Comparison of ENCODE assay signal across 8 cellular contexts in genomic region chr2:106542730-106543359, GRCh38. TPM values are rescaled to one million over a fixed set of nuclear protein-coding genes. Genes with fewer than 3 reads are reported as not detected.
DNase-seq lines count a peak whose midpoint lies in the region; ATAC-seq and TF ChIP-seq lines count a peak whose summit lies in the region.

No MANE protein-coding gene starts in this region.

- no peak overlapping the region for H3K4me3 ChIP-seq in DND-41 (ENCODE audit: low read depth in 1 of 2, low read length in 2 of 2)
- peak overlapping the region; percentile 29 for H3K4me3 ChIP-seq in thymus (ENCODE audit: low read length)

- H3K9ac ChIP-seq in DND-41 (ENCODE audit: low read depth, low read length): no peak overlapping the region

- H3K4me2 ChIP-seq in DND-41 (ENCODE audit: insufficient read depth, low read length): no peak overlapping the region

- H2AFZ ChIP-seq in DND-41 (ENCODE audit: low read depth, low read length): no peak overlapping the region

- TF ChIP-seq CTCF in DND-41 (IDR thresholded peaks at IDR 0.05; ENCODE audit: borderline replicate concordance, extremely low read depth, low read length, poor library complexity, severe bottlenecking): peak; percentile 91
- TF ChIP-seq CTCF in foreskin keratinocyte (conservative IDR thresholded peaks at IDR 0.05): peak; percentile 92
- TF ChIP-seq CTCF in osteocyte (IDR thresholded peaks at IDR 0.05): peak; percentile 96

- H3K4me3 Mint-ChIP-seq in activated T-helper 2 cell treated with anti-CD3 and anti-CD28 coated beads, Interferon-gamma antibody, Interleukin-2, Interleukin-4, amounts not matched to agents 10 μg/mL and 5 μg/mL and 100 μg/mL, durations not matched to agents 14 hours and 24 hours and 36 hours (ENCODE audit: low read depth): peak overlapping the region; percentile 51
- H3K4me3 Mint-ChIP-seq in osteocyte (ENCODE audit: unreplicated experiment): peak overlapping the region; percentile 73

- H3K27me3 ChIP-seq in DND-41 (ENCODE audit: insufficient read depth, low read length, poor library complexity) (peaks cover 5% of the 10 kb centered on the region), foreskin keratinocyte (peaks cover 3% of the 10 kb centered on the region), thymus (ENCODE audit: control insufficient read depth, insufficient read depth) (no peaks in the 10 kb centered on the region)

- no peak overlapping the region for H3K27ac Mint-ChIP-seq in activated T-helper 2 cell treated with anti-CD3 and anti-CD28 coated beads, Interferon-gamma antibody, Interleukin-2, Interleukin-4, amounts not matched to agents 10 μg/mL and 5 μg/mL and 100 μg/mL, durations not matched to agents 14 hours and 24 hours and 36 hours
- no peak overlapping the region for H3K27ac Mint-ChIP-seq in osteocyte (ENCODE audit: unreplicated experiment)

- H3K27me3 Mint-ChIP-seq in activated T-helper 2 cell treated with anti-CD3 and anti-CD28 coated beads, Interferon-gamma antibody, Interleukin-2, Interleukin-4, amounts not matched to agents 10 μg/mL and 5 μg/mL and 100 μg/mL, durations not matched to agents 14 hours and 24 hours and 36 hours (ENCODE audit: low read depth): peaks cover 19% of the 10 kb centered on the region
- H3K27me3 Mint-ChIP-seq in osteocyte (ENCODE audit: unreplicated experiment): peaks cover 46% of the 10 kb centered on the region

- ATAC-seq in DND-41 (ENCODE audit: insufficient read depth, low read depth): peak; percentile 93
- peak; percentile 95 for ATAC-seq in GM21619 (IDR thresholded peaks at IDR 0.05; ENCODE audit: unreplicated experiment)
- ATAC-seq in foreskin keratinocyte: peak; percentile 88

- H3K4me1 ChIP-seq in DND-41 (ENCODE audit: insufficient read depth, low read length) (no peaks in the 10 kb centered on the region), foreskin keratinocyte (no peaks in the 10 kb centered on the region), thymus (ENCODE audit: control insufficient read depth, insufficient read depth, low read length) (no peaks in the 10 kb centered on the region)

- TF ChIP-seq EP300 in Ishikawa (IDR thresholded peaks at IDR 0.05; ENCODE audit: borderline replicate concordance): no peak

- no peaks in the 10 kb centered on the region for H3K9me3 Mint-ChIP-seq in activated T-helper 2 cell treated with anti-CD3 and anti-CD28 coated beads, Interferon-gamma antibody, Interleukin-2, Interleukin-4, amounts not matched to agents 10 μg/mL and 5 μg/mL and 100 μg/mL, durations not matched to agents 14 hours and 24 hours and 36 hours
- no peaks in the 10 kb centered on the region for H3K9me3 Mint-ChIP-seq in osteocyte (ENCODE audit: unreplicated experiment)

- DNase-seq in DND-41 (peak; percentile 80), RPMI7951 (ENCODE audit: low read depth) (peak; percentile 39), foreskin keratinocyte (peak in 1 of 2 donors; percentile 32), osteocyte (ENCODE audit: extremely low spot score, unreplicated experiment) (no peak)
- peak; percentile 53 for DNase-seq in activated T-helper 2 cell treated with anti-CD3 and anti-CD28 coated beads, Interferon-gamma antibody, Interleukin-2, Interleukin-4, amounts not matched to agents 10 μg/mL and 5 μg/mL and 100 μg/mL, durations not matched to agents 14 hours and 24 hours and 36 hours (ENCODE audit: low spot score)

- no peaks in the 10 kb centered on the region for H3K9me3 ChIP-seq in DND-41 (ENCODE audit: insufficient read depth, low read length, severe bottlenecking)
- no peaks in the 10 kb centered on the region for H3K9me3 ChIP-seq in thymus (ENCODE audit: control insufficient read depth)

- H4K20me1 ChIP-seq in DND-41 (ENCODE audit: insufficient read depth, low read length): no peaks in the 10 kb centered on the region

- peak; percentile 88 for TF ChIP-seq RAD21 in Ishikawa (IDR thresholded peaks at IDR 0.05; ENCODE audit: low read depth)

- WGBS in thymus: 17% methylated on average over 24 of the region's 24 CpGs

- no peaks in the 10 kb centered on the region for H3K36me3 ChIP-seq in DND-41 (ENCODE audit: insufficient read depth, low read length)
- H3K36me3 ChIP-seq in thymus (ENCODE audit: control insufficient read depth, insufficient read depth): no peaks in the 10 kb centered on the region

- H3K36me3 Mint-ChIP-seq in activated T-helper 2 cell treated with anti-CD3 and anti-CD28 coated beads, Interferon-gamma antibody, Interleukin-2, Interleukin-4, amounts not matched to agents 10 μg/mL and 5 μg/mL and 100 μg/mL, durations not matched to agents 14 hours and 24 hours and 36 hours (ENCODE audit: low read depth): no peaks in the 10 kb centered on the region
- no peaks in the 10 kb centered on the region for H3K36me3 Mint-ChIP-seq in osteocyte (ENCODE audit: unreplicated experiment)

- intact Hi-C loops in activated T-helper 2 cell treated with anti-CD3 and anti-CD28 coated beads, Interferon-gamma antibody, Interleukin-2, Interleukin-4, amounts not matched to agents 10 μg/mL and 5 μg/mL and 100 μg/mL, durations not matched to agents 14 hours and 24 hours and 36 hours (cut with micrococcal nuclease): loop anchor here (1.0 kb wide), 1 partner anchor 439 kb away; no protein-coding TSS in a partner anchor

- no peak overlapping the region for H3K27ac ChIP-seq in DND-41 (ENCODE audit: low read length)
- no peak overlapping the region for H3K27ac ChIP-seq in foreskin keratinocyte
- H3K27ac ChIP-seq in thymus (ENCODE audit: low read depth): no peak overlapping the region

- peaks cover 1% of the 10 kb centered on the region for H3K4me1 Mint-ChIP-seq in activated T-helper 2 cell treated with anti-CD3 and anti-CD28 coated beads, Interferon-gamma antibody, Interleukin-2, Interleukin-4, amounts not matched to agents 10 μg/mL and 5 μg/mL and 100 μg/mL, durations not matched to agents 14 hours and 24 hours and 36 hours (ENCODE audit: low read depth)
- peaks cover 3% of the 10 kb centered on the region for H3K4me1 Mint-ChIP-seq in osteocyte (ENCODE audit: unreplicated experiment)

- no peaks in the 10 kb centered on the region for H3K79me2 ChIP-seq in DND-41 (ENCODE audit: insufficient read depth, low read length)

TF ChIP-seq in Ishikawa, 13 proteins besides CTCF, POLR2A, EP300 and RAD21:
- TF ChIP-seq ZBTB7A (IDR thresholded peaks at IDR 0.05; ENCODE audit: low read depth) (no peak), YY1 (IDR thresholded peaks at IDR 0.05; ENCODE audit: low read depth) (0 out of 2 replicates have a peak, but pooled peaks have one; percentile 20)

RNA-seq across cellular contexts. Expression of gene CD8B2, which starts 55.7 kb away (rescaled TPM):
- not detected in 2 replicates for total RNA-seq in RPMI7951 (2014; rRNA removed; shearing (Covaris generic))
- not detected in 2 replicates for total RNA-seq in activated T-helper 2 cell treated with anti-CD3 and anti-CD28 coated beads, Interferon-gamma antibody, Interleukin-2, Interleukin-4, amounts not matched to agents 10 μg/mL and 5 μg/mL and 100 μg/mL, durations not matched to agents 14 hours and 24 hours and 36 hours
- total RNA-seq in foreskin keratinocyte (not detected in 2 replicates), osteocyte (not detected in 2 replicates)
- polyA plus RNA-seq in foreskin keratinocyte (not detected in 2 replicates), thymus (6.3 TPM)
